In genomic region chr6:27863962-27864905, GRCh38 we compare ENCODE assay signal across 8 cellular contexts. TPM values are rescaled to one million over a fixed set of nuclear protein-coding genes. Genes with fewer than 3 reads are reported as not detected.
A peak's percentile ranks its signal among the peaks of the same experiment; 100 is the strongest.
DNase-seq lines count a peak whose midpoint lies in the region; ATAC-seq and TF ChIP-seq lines count a peak whose summit lies in the region.

No MANE protein-coding gene starts in this region.

- H3K9me2 ChIP-seq in OCI-LY1 (ENCODE audit: low read depth, low read length), result no peaks in the 10 kb centered on the region

- H3K4me3 ChIP-seq in OCI-LY1 (ENCODE audit: low read depth, low read length, poor library complexity, severe bottlenecking) (peak overlapping the region; percentile 69), choroid plexus epithelial cell (ENCODE audit: low read depth, low read length) (peak overlapping the region; percentile 68)

- no peak overlapping the region for H2AFZ ChIP-seq in OCI-LY1 (ENCODE audit: low read length)

- H3K4me3 Mint-ChIP-seq in natural killer cell, result peak overlapping the region; percentile 90

- H3K9ac ChIP-seq in OCI-LY1 (ENCODE audit: low read length), result no peak overlapping the region

- peaks cover 44% of the 10 kb centered on the region in 2 donors for H3K4me1 Mint-ChIP-seq in natural killer cell

- peak overlapping the region; percentile 92 to 94 for H3K27ac Mint-ChIP-seq in natural killer cell

- in situ Hi-C loops in ACHN (cut with HindIII; ENCODE audit: low pct_ligation_motif_present, low pct_unique_long_range_greater_than_20kb, low sequenced_read_pairs), result no loop called here

- H3K36me3 ChIP-seq in OCI-LY1 (ENCODE audit: insufficient read depth, low read length), result peaks cover 4% of the 10 kb centered on the region; the same call in 1 of the 2 replicates

- no peaks in the 10 kb centered on the region for H3K9me3 Mint-ChIP-seq in natural killer cell

- no peaks in the 10 kb centered on the region for H3K36me3 Mint-ChIP-seq in natural killer cell

- peak overlapping the region; percentile 99 for H3K27ac ChIP-seq in OCI-LY1 (ENCODE audit: low read depth, low read length, poor library complexity, severe bottlenecking)

- no peaks in the 10 kb centered on the region for H4K20me1 ChIP-seq in OCI-LY1 (ENCODE audit: insufficient read depth, low read length)

- no peaks in the 10 kb centered on the region for H3K79me2 ChIP-seq in OCI-LY1 (ENCODE audit: insufficient read depth, low read length)

- intact Hi-C loops in natural killer cell (cut with micrococcal nuclease), result loop anchor here (2.0 kb wide), 1 partner anchor 49 kb away; a partner anchor contains a TSS

- peak overlapping the region; percentile 87 for H3K4me2 ChIP-seq in OCI-LY1 (ENCODE audit: low read length)

- peak in 1 of 3 donors; percentile 0 for ATAC-seq in natural killer cell
- no peak for ATAC-seq in HG03175 (IDR thresholded peaks at IDR 0.05; ENCODE audit: unreplicated experiment)
- ATAC-seq in HG02759 (IDR thresholded peaks at IDR 0.05; ENCODE audit: unreplicated experiment), result no peak

- no peak for TF ChIP-seq CTCF in OCI-LY1 (IDR thresholded peaks at IDR 0.05; ENCODE audit: low read length)
- TF ChIP-seq CTCF in choroid plexus epithelial cell (conservative IDR thresholded peaks at IDR 0.05; ENCODE audit: low read depth, low read length), result no peak
- no peak for TF ChIP-seq CTCF in natural killer cell (IDR thresholded peaks at IDR 0.05)

- 0 out of 2 replicates have a peak, but pooled peaks cover 6% of the 10 kb centered on the region for H3K9me3 ChIP-seq in OCI-LY1 (ENCODE audit: low read length)

- H3K27me3 ChIP-seq in OCI-LY1 (ENCODE audit: insufficient read depth, low read length), result no peaks in the 10 kb centered on the region

- H3F3A ChIP-seq in OCI-LY1 (ENCODE audit: insufficient read depth, low read length), result peaks cover 10% of the 10 kb centered on the region; the same call in 1 of the 2 replicates

- H3K27me3 Mint-ChIP-seq in natural killer cell (ENCODE audit: low read depth in 2 of 2), result no peaks in the 10 kb centered on the region

- H3K4me1 ChIP-seq in OCI-LY1 (ENCODE audit: insufficient read depth, low read length, severe bottlenecking), result peaks cover 34% of the 10 kb centered on the region

- DNase-seq in DMS114 treated with DMSO at 0.1 percent for 48 hours (lab: John Stamatoyannopoulos, UW; ENCODE audit: unreplicated experiment), result peak; percentile 36
- DNase-seq in choroid plexus epithelial cell (ENCODE audit: low read depth), result peak; percentile 29
- DNase-seq in natural killer cell, result peak; percentile 36
- DNase-seq in ACHN, result no peak
- DNase-seq in NCI-H146 (lab: John Stamatoyannopoulos, UW), result no peak

RNA-seq across cellular contexts. Expression of gene OR2B2, which starts 48.0 kb away (rescaled TPM):
- not detected for total RNA-seq in natural killer cell

Comparison
In these comparisons a context has a peak if more than half of its experiments do, and no peak if none do; other contexts are left out.
1. DNase-seq: peak in DMS114 treated with DMSO at 0.1 percent for 48 hours (single experiment), choroid plexus epithelial cell (single experiment) and natural killer cell (single experiment); none in ACHN (single experiment) and NCI-H146 (single experiment).